ENCODE assay signal across 7 cellular contexts in the genomic region with DNA sequence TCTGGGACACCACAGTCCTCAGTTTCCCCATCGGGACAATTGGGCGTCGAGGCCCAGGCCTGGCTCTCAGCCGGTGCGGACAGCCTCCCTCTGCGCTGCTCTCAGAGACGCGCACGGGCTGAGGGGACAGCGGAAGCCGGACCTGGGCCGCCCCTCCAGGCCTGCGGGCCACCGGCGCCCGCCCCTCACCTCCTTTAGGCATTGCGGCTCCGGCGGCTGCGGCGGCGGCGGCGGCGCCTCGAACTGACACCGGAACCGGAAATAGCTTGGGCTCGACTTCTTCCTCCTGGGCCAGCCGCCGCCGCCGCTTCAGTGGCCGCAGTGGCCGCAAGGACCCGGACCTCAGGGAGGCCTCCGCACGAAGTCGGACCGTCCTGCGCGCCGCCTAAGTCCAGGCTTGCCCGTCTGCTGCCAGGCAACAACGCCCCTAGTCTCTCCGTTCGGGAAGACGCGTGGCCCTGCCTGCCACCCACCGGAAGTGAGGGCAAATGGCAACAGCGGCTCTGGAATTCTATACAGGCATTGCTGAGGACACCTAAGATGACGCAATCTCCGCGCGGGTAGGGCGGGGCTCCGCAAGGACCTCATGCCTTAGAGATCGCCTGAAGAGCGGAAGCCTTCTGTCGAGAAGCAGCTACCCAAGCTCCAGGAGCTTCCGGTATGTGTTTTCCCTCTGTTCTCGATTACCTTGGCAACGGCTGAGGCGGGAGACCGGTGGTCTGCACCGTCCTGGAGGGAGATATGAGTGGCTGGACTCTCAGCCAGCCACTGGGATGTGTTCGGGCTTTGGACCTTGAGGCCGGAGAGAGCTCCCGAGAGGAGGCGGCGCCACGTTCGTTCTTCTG. TPM values are rescaled to one million over a fixed set of nuclear protein-coding genes. Genes with fewer than 3 reads are reported as not detected.
DNase-seq lines count a peak whose midpoint lies in the region; ATAC-seq and TF ChIP-seq lines count a peak whose summit lies in the region.

Gene BUD31 (plus strand): TSS at position 623 of the 845 bp plus-strand sequence. CDS start 2,124 bp downstream, outside the sequence.
A gene with protein sequence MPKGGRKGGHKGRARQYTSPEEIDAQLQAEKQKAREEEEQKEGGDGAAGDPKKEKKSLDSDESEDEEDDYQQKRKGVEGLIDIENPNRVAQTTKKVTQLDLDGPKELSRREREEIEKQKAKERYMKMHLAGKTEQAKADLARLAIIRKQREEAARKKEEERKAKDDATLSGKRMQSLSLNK (minus strand): TSS at position 251 of the 845 bp plus-strand sequence. CDS start 49 bp downstream, at position 202.

- peaks cover 83% of the 10 kb centered on the region for H3K79me2 ChIP-seq in hepatocyte

- peaks cover 23% of the 10 kb centered on the region for H3K4me1 ChIP-seq in hepatocyte (ENCODE audit: insufficient read depth)

- under 1% methylated on average over 69 of the region's 73 CpGs for WGBS in hepatocyte (ENCODE audit: low lambda C conversion rate, missing lambda C conversion rate)

- peak within 1 kb of the TSS; percentile 87 for H3K4me2 ChIP-seq in hepatocyte

- peak within 1 kb of the TSS; percentile 100 for H3K4me3 ChIP-seq in astrocyte of the cerebellum (ENCODE audit: low read depth, low read length)
- peak within 1 kb of the TSS; percentile 57 for H3K4me3 ChIP-seq in hepatocyte

- peak; percentile 73 for ATAC-seq in GM18505 (IDR thresholded peaks at IDR 0.05; ENCODE audit: unreplicated experiment)
- ATAC-seq in HG02973 (IDR thresholded peaks at IDR 0.05; ENCODE audit: unreplicated experiment) = peak; percentile 73

- no peaks in the 10 kb centered on the region for H3K9me2 ChIP-seq in hepatocyte (replicated peaks; ENCODE audit: insufficient read depth)

- no peaks in the 10 kb centered on the region for H3K9me3 ChIP-seq in hepatocyte (ENCODE audit: low read depth)

- TF ChIP-seq POLR2A in GM18505 (IDR thresholded peaks at IDR 0.05; ENCODE audit: borderline replicate concordance, extremely low read depth, insufficient read depth, insufficient read length) = peak; percentile 95

- peaks cover 31% of the 10 kb centered on the region for H4K20me1 ChIP-seq in hepatocyte (ENCODE audit: insufficient read depth, poor library complexity, severe bottlenecking)

- H3K36me3 ChIP-seq in hepatocyte (replicated peaks; ENCODE audit: insufficient read depth, low read depth) = no peaks in the 10 kb centered on the region

- DNase-seq in NCI-H2029 (lab: John Stamatoyannopoulos, UW) (peak; percentile 89), T-helper 22 cell (ENCODE audit: low read depth) (peak; percentile 87), astrocyte of the cerebellum (ENCODE audit: low read depth) (peak; percentile 85), hepatocyte (ENCODE audit: low spot score) (peak; percentile 94), retina (peak; percentile 100)

- peak within 1 kb of the TSS; percentile 95 for H3K27ac ChIP-seq in hepatocyte

- peak within 1 kb of the TSS; percentile 72 for H2AFZ ChIP-seq in hepatocyte

- in situ Hi-C loops in astrocyte of the cerebellum (cut with HindIII; ENCODE audit: low sequenced_read_pairs) = no loop called here

- TF ChIP-seq CTCF in astrocyte of the cerebellum (IDR thresholded peaks at IDR 0.05; ENCODE audit: low read depth, low read length, missing control alignments) (no peak), hepatocyte (IDR thresholded peaks at IDR 0.05; ENCODE audit: poor library complexity) (no peak)

- no peaks in the 10 kb centered on the region for H3K27me3 ChIP-seq in hepatocyte

RNA-seq across cellular contexts. Expression of gene BUD31, which starts in this region (rescaled TPM):
- total RNA-seq in hepatocyte = 77.5 and 87.7 TPM in 2 replicates
- polyA plus RNA-seq in hepatocyte = 233 and 235 TPM in 2 replicates

RNA-seq across cellular contexts. Expression of the second gene that starts in this region (rescaled TPM):
- 93.9 and 110 TPM in 2 replicates for total RNA-seq in hepatocyte
- 52.6 and 76.5 TPM in 2 replicates for polyA plus RNA-seq in hepatocyte

Comparison
In these comparisons a context has a peak if more than half of its experiments do, and no peak if none do; other contexts are left out.
1. Peak in every context shown above with its lines: DNase-seq, ATAC-seq, H3K4me3 ChIP-seq and H3K27ac ChIP-seq.